8 cellular contexts compared by ENCODE assay signal in the genomic region with DNA sequence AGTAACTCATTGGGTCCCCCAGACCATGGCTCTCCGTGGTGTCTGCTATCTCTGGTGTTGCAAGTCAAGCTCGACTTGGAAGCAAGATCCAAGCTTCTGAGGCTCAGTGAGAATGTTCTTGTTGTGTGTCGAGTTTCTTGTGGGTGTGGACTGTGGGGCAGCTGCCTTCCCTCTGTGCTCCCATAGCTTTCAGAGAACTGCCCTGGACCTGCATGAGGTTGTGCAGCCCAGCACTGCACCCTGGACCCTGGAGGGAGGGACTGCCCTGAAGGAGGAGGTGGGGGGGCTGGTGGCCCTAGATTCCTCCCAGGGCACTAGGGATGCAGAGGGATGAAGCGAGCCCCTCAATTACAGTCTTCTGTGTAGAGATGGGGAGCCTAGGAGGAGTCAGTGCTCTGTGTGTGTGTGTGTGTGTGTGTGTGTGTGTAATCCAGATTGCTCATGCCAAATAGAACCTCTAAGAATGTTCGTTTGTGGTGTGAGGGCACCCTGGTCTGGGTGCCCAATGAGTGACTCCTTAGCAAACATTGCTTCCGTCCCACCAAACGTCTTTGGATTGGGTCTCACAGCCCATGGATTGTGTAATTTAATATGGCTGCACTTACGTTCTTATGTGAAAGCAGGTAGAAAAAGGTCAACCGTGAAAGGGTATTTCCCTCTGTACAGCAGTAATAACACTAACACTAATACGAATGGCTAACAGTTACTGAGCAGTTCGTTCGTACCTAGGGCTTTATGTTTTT.
A peak's percentile ranks its signal among the peaks of the same experiment; 100 is the strongest.
DNase-seq lines count a peak whose midpoint lies in the region; ATAC-seq and TF ChIP-seq lines count a peak whose summit lies in the region.

No MANE protein-coding gene starts in this region.

- peak; percentile 97 for DNase-seq in MV-4-11 (lab: John Stamatoyannopoulos, UW)
- peak in 1 of 3 donors; percentile 31 for DNase-seq in effector memory CD4-positive, alpha-beta T cell
- no peak for DNase-seq in pons (ENCODE audit: low spot score)
- DNase-seq in WTC11 (ENCODE audit: low spot score) = no peak
- no peak for DNase-seq in effector CD4-positive, alpha-beta T cell

- no peak for TF ChIP-seq CTCF in WTC11 (IDR thresholded peaks at IDR 0.05)

- no peaks in the 10 kb centered on the region for H3K9me3 ChIP-seq in effector memory CD4-positive, alpha-beta T cell (ENCODE audit: control insufficient read depth, low read length)

- CTCF ChIA-PET in WTC11 (lab: Charles Lee) = interaction anchor here (0.5 to 3.2 kb wide), 4 partner anchors 12 to 85 kb away, joined by 4 to 23 read pairs (median 13); no protein-coding TSS in a partner anchor

- peak; percentile 26 for ATAC-seq in GM19467 (IDR thresholded peaks at IDR 0.05; ENCODE audit: unreplicated experiment)
- ATAC-seq in WTC11 = no peak
- no peak for ATAC-seq in HG02970 (IDR thresholded peaks at IDR 0.05; ENCODE audit: low FRiP score, unreplicated experiment)

- no peak overlapping the region for H3K4me3 Mint-ChIP-seq in WTC11

- no peaks in the 10 kb centered on the region for H3K9me3 Mint-ChIP-seq in WTC11

- POLR2A ChIA-PET in WTC11 (lab: Charles Lee) = no interaction called here

- H3K36me3 ChIP-seq in ACC112 (ENCODE audit: insufficient read depth, low read length) = no peaks in the 10 kb centered on the region
- H3K36me3 ChIP-seq in effector memory CD4-positive, alpha-beta T cell (ENCODE audit: control insufficient read depth, insufficient read depth, low read length) = no peaks in the 10 kb centered on the region

- H2AFZ ChIP-seq in ACC112 (ENCODE audit: low read length, unreplicated experiment) = peak overlapping the region; percentile 73

- H3K27me3 ChIP-seq in ACC112 (ENCODE audit: insufficient read depth, low read length) = no peaks in the 10 kb centered on the region
- H3K27me3 ChIP-seq in effector memory CD4-positive, alpha-beta T cell (replicated peaks; ENCODE audit: control insufficient read depth, insufficient read depth, low read length, poor library complexity, severe bottlenecking) = no peaks in the 10 kb centered on the region

- no peaks in the 10 kb centered on the region for H3K36me3 Mint-ChIP-seq in WTC11

- 0 out of 2 replicates have a peak overlapping the region, but pooled peaks have one; percentile 64 for H3K27ac ChIP-seq in ACC112 (ENCODE audit: low read depth, low read length)
- H3K27ac ChIP-seq in effector memory CD4-positive, alpha-beta T cell (ENCODE audit: insufficient read depth, low read length, poor library complexity, severe bottlenecking) = peak overlapping the region; percentile 71

- H3K4me1 ChIP-seq in ACC112 (ENCODE audit: control insufficient read depth, insufficient read depth, low read length, unreplicated experiment) = peaks cover 31% of the 10 kb centered on the region
- H3K4me1 ChIP-seq in effector memory CD4-positive, alpha-beta T cell (ENCODE audit: control insufficient read depth, insufficient read depth, low read length, poor library complexity, severe bottlenecking) = peaks cover 56% of the 10 kb centered on the region

- H3K4me3 ChIP-seq in ACC112 (ENCODE audit: low read depth, low read length) = no peak overlapping the region
- H3K4me3 ChIP-seq in effector memory CD4-positive, alpha-beta T cell (ENCODE audit: insufficient read depth, low read depth, low read length, poor library complexity, severe bottlenecking) = no peak overlapping the region

- H3K27ac Mint-ChIP-seq in WTC11 = no peak overlapping the region

- peaks cover 28% of the 10 kb centered on the region for H3K4me1 Mint-ChIP-seq in WTC11

- H3K79me2 ChIP-seq in ACC112 (ENCODE audit: control insufficient read depth, insufficient read depth, low read length, unreplicated experiment) = no peaks in the 10 kb centered on the region

- no peaks in the 10 kb centered on the region for H3K27me3 Mint-ChIP-seq in WTC11 (ENCODE audit: low read depth)

TF ChIP-seq in WTC11, 78 proteins besides CTCF, POLR2A, EP300 and RAD21:
- TF ChIP-seq, protein P1, sequence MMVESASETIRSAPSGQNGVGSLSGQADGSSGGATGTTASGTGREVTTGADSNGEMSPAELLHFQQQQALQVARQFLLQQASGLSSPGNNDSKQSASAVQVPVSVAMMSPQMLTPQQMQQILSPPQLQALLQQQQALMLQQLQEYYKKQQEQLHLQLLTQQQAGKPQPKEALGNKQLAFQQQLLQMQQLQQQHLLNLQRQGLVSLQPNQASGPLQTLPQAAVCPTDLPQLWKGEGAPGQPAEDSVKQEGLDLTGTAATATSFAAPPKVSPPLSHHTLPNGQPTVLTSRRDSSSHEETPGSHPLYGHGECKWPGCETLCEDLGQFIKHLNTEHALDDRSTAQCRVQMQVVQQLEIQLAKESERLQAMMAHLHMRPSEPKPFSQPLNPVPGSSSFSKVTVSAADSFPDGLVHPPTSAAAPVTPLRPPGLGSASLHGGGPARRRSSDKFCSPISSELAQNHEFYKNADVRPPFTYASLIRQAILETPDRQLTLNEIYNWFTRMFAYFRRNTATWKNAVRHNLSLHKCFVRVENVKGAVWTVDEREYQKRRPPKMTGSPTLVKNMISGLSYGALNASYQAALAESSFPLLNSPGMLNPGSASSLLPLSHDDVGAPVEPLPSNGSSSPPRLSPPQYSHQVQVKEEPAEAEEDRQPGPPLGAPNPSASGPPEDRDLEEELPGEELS (CRISPR knock-in tag; IDR thresholded peaks at IDR 0.05) = no peak
- TF ChIP-seq ZNF138 (CRISPR knock-in tag; conservative IDR thresholded peaks at IDR 0.05) (no peak), ZNF232 (CRISPR knock-in tag; IDR thresholded peaks at IDR 0.05) (no peak), TEAD1 (CRISPR knock-in tag; IDR thresholded peaks at IDR 0.05) (no peak), JUN (CRISPR knock-in tag; IDR thresholded peaks at IDR 0.05) (no peak), CREB1 (CRISPR knock-in tag; IDR thresholded peaks at IDR 0.05) (no peak), HMGA2 (CRISPR knock-in tag; IDR thresholded peaks at IDR 0.05) (no peak), RORB (CRISPR knock-in tag; IDR thresholded peaks at IDR 0.05) (no peak), SP1 (CRISPR knock-in tag; conservative IDR thresholded peaks at IDR 0.05) (no peak), OVOL2 (CRISPR knock-in tag; IDR thresholded peaks at IDR 0.05; ENCODE audit: borderline replicate concordance) (no peak), ZNF121 (CRISPR knock-in tag; IDR thresholded peaks at IDR 0.05) (no peak), ZNF416 (CRISPR knock-in tag; IDR thresholded peaks at IDR 0.05) (no peak), GTF2I (CRISPR knock-in tag; conservative IDR thresholded peaks at IDR 0.05) (no peak), NFYB (CRISPR knock-in tag; conservative IDR thresholded peaks at IDR 0.05; ENCODE audit: low read depth) (no peak), TEAD4 (CRISPR knock-in tag; IDR thresholded peaks at IDR 0.05) (no peak), NR1H2 (CRISPR knock-in tag; IDR thresholded peaks at IDR 0.05) (no peak)
- TF ChIP-seq, protein P2, sequence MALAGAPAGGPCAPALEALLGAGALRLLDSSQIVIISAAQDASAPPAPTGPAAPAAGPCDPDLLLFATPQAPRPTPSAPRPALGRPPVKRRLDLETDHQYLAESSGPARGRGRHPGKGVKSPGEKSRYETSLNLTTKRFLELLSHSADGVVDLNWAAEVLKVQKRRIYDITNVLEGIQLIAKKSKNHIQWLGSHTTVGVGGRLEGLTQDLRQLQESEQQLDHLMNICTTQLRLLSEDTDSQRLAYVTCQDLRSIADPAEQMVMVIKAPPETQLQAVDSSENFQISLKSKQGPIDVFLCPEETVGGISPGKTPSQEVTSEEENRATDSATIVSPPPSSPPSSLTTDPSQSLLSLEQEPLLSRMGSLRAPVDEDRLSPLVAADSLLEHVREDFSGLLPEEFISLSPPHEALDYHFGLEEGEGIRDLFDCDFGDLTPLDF (CRISPR knock-in tag; IDR thresholded peaks at IDR 0.05) = no peak
- TF ChIP-seq, protein P3, sequence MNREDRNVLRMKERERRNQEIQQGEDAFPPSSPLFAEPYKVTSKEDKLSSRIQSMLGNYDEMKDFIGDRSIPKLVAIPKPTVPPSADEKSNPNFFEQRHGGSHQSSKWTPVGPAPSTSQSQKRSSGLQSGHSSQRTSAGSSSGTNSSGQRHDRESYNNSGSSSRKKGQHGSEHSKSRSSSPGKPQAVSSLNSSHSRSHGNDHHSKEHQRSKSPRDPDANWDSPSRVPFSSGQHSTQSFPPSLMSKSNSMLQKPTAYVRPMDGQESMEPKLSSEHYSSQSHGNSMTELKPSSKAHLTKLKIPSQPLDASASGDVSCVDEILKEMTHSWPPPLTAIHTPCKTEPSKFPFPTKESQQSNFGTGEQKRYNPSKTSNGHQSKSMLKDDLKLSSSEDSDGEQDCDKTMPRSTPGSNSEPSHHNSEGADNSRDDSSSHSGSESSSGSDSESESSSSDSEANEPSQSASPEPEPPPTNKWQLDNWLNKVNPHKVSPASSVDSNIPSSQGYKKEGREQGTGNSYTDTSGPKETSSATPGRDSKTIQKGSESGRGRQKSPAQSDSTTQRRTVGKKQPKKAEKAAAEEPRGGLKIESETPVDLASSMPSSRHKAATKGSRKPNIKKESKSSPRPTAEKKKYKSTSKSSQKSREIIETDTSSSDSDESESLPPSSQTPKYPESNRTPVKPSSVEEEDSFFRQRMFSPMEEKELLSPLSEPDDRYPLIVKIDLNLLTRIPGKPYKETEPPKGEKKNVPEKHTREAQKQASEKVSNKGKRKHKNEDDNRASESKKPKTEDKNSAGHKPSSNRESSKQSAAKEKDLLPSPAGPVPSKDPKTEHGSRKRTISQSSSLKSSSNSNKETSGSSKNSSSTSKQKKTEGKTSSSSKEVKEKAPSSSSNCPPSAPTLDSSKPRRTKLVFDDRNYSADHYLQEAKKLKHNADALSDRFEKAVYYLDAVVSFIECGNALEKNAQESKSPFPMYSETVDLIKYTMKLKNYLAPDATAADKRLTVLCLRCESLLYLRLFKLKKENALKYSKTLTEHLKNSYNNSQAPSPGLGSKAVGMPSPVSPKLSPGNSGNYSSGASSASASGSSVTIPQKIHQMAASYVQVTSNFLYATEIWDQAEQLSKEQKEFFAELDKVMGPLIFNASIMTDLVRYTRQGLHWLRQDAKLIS (CRISPR knock-in tag; IDR thresholded peaks at IDR 0.05; ENCODE audit: borderline replicate concordance) = no peak
- TF ChIP-seq, protein P4, sequence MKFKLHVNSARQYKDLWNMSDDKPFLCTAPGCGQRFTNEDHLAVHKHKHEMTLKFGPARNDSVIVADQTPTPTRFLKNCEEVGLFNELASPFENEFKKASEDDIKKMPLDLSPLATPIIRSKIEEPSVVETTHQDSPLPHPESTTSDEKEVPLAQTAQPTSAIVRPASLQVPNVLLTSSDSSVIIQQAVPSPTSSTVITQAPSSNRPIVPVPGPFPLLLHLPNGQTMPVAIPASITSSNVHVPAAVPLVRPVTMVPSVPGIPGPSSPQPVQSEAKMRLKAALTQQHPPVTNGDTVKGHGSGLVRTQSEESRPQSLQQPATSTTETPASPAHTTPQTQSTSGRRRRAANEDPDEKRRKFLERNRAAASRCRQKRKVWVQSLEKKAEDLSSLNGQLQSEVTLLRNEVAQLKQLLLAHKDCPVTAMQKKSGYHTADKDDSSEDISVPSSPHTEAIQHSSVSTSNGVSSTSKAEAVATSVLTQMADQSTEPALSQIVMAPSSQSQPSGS (CRISPR knock-in tag; IDR thresholded peaks at IDR 0.05; ENCODE audit: borderline replicate concordance, low read depth) = no peak
